Comparison of ENCODE assay signal across 11 cellular contexts in the genomic region with DNA sequence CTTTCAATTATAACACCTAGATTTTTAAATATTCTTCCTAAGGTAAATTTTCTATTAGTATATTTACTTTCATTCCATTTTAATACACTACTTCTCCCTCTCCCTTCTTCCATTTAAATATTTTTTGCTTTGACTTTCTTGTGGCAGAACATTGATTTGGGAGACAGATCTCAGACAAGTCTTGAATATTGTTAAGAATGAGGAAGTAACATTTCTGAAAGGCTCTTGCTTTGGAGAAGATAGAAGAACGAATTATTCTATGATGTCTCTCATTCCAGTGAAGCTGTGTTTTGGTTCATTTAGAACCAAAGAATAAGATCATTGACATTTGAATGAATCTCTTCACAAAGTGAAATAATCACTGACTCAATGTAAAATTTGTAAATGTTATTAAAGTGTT. TPM values are rescaled to one million over a fixed set of nuclear protein-coding genes. Genes with fewer than 3 reads are reported as not detected.
A peak's percentile ranks its signal among the peaks of the same experiment; 100 is the strongest.
DNase-seq lines count a peak whose midpoint lies in the region; ATAC-seq, FAIRE-seq and TF ChIP-seq lines count a peak whose summit lies in the region.
"Had no signal": no experiment of that assay in that cellular context is flagged by ENCODE, and none has a peak within 500 bp of the region (broad histone marks: within the 10 kb centered on the region; RNA-seq: fewer than 3 reads in every experiment).

No MANE protein-coding gene starts in this region.

- peaks cover 61% of the 10 kb centered on the region for H3K79me2 ChIP-seq in HepG2 (ENCODE audit: insufficient read depth, low read length)
- peaks cover 70% of the 10 kb centered on the region for H3K79me2 ChIP-seq in fibroblast of lung (ENCODE audit: control insufficient read depth, insufficient read depth, low read length)

- H3K9me3 ChIP-seq in HepG2 (ENCODE audit: low read length): no peaks in the 10 kb centered on the region
- H3K9me3 ChIP-seq in right lobe of liver: no peaks in the 10 kb centered on the region
- H3K9me3 ChIP-seq in fibroblast of lung (ENCODE audit: control insufficient read depth, insufficient read depth, low read depth, low read length): no peaks in the 10 kb centered on the region
- no peaks in the 10 kb centered on the region for H3K9me3 ChIP-seq in thoracic aorta
- H3K9me3 ChIP-seq in tibial artery: no peaks in the 10 kb centered on the region

- peak overlapping the region; percentile 15; the same call in 1 of the 2 replicates for H3K9ac ChIP-seq in HepG2 (ENCODE audit: insufficient read depth, low read depth, low read length)
- H3K9ac ChIP-seq in fibroblast of lung (ENCODE audit: insufficient read depth, low read length): no peak overlapping the region

- FAIRE-seq in HepG2 (lab: Jason Lieb, UNC): no peak

- H3K4me3 ChIP-seq in HepG2 (replicated peaks in 1 of 3; ENCODE audit: insufficient read depth in 1 of 3, low read depth in 2 of 3, low read length in 3 of 3): peak overlapping the region in 1 of 3 experiments; percentile 96; a peak in 2 of 6 replicates
- H3K4me3 ChIP-seq in right lobe of liver: no peak overlapping the region
- H3K4me3 ChIP-seq in fibroblast of lung (replicated peaks in 1 of 4; ENCODE audit: control extremely low read depth in 1 of 4, insufficient read depth in 1 of 4, low read depth in 3 of 4, low read length in 4 of 4): peak overlapping the region in 3 of 4 experiments; percentile 91 to 99 (median 94)
- peak overlapping the region; percentile 90 for H3K4me3 ChIP-seq in thoracic aorta
- no peak overlapping the region for H3K4me3 ChIP-seq in tibial artery

- CTCF ChIA-PET in HepG2 (lab: Yijun Ruan, JAX; ENCODE audit: low intra/inter-chr PET ratio, low total read pairs): no interaction called here

- H4K20me1 ChIP-seq in HepG2 (ENCODE audit: insufficient read depth, low read length) (peaks cover 44% of the 10 kb centered on the region), fibroblast of lung (ENCODE audit: control insufficient read depth, extremely low read depth, insufficient read depth, low read length) (peaks cover 6% of the 10 kb centered on the region)

- in situ Hi-C loops in HepG2 (cut with HindIII; ENCODE audit: extremely low pct_ligation_motif_present, low pct_unique_long_range_greater_than_20kb): no loop called here

- ATAC-seq in HepG2 (no peak), right lobe of liver (no peak), thoracic aorta (ENCODE audit: insufficient number of reproducible peaks, low FRiP score, low read depth) (no peak), GM18870 (IDR thresholded peaks at IDR 0.05; ENCODE audit: unreplicated experiment) (no peak), GM19463 (IDR thresholded peaks at IDR 0.05; ENCODE audit: unreplicated experiment) (no peak)

- H3K4me1 ChIP-seq in HepG2 (ENCODE audit: insufficient read depth, low read length) (peaks cover 48% of the 10 kb centered on the region), right lobe of liver (peaks cover 0 to 23% (median 8%) of the 10 kb centered on the region in 4 donors), fibroblast of lung (ENCODE audit: control insufficient read depth, extremely low read depth, insufficient read depth, low read length) (no peaks in the 10 kb centered on the region), thoracic aorta (ENCODE audit: control insufficient read depth in 1 of 2, low read depth in 2 of 2) (peaks cover 29 to 32% of the 10 kb centered on the region in 2 donors), tibial artery (peaks cover 0 to 64% (median 33%) of the 10 kb centered on the region in 4 donors)

- H3K27ac ChIP-seq in HepG2 (ENCODE audit: extremely low read length, insufficient read depth, low read length) (no peak overlapping the region), right lobe of liver (no peak overlapping the region), fibroblast of lung (ENCODE audit: insufficient read depth, low read length) (peak overlapping the region; percentile 2), thoracic aorta (peak overlapping the region in 1 of 2 donors; percentile 95), tibial artery (peak overlapping the region in 1 of 2 donors; percentile 95)

- BruUV-seq in HepG2 (replicated peaks; lab: Mats Ljungman, UMichigan): no TSS peak

- TF ChIP-seq POLR2A in HepG2 (IDR thresholded peaks at IDR 0.05; ENCODE audit: insufficient read depth in 1 of 2, low read depth in 2 of 2, low read length in 2 of 2) (no peak), right lobe of liver (IDR thresholded peaks at IDR 0.05) (no peak)

- H3K36me3 ChIP-seq in HepG2 (replicated peaks in 1 of 2; ENCODE audit: control insufficient read depth in 1 of 2, insufficient read depth in 2 of 2, low read length in 2 of 2) (peaks cover 0 to 3% of the 10 kb centered on the region in 2 experiments; a peak in 4 of 5 replicates), right lobe of liver (no peaks in the 10 kb centered on the region), fibroblast of lung (ENCODE audit: control insufficient read depth, insufficient read depth, low read length) (no peaks in the 10 kb centered on the region), thoracic aorta (no peaks in the 10 kb centered on the region), tibial artery (no peaks in the 10 kb centered on the region)

- peak overlapping the region; percentile 87 for H3K4me2 ChIP-seq in HepG2 (ENCODE audit: low read depth, low read length)
- peak overlapping the region; percentile 51 for H3K4me2 ChIP-seq in fibroblast of lung (ENCODE audit: extremely low read depth, insufficient read depth, low read length)

- TF ChIP-seq CTCF in HepG2 (CRISPR knock-in tag; IDR thresholded peaks at IDR 0.05) (no peak), right lobe of liver (IDR thresholded peaks at IDR 0.05) (no peak), fibroblast of lung (conservative IDR thresholded peaks at IDR 0.05 in 1 of 2, IDR thresholded peaks at IDR 0.05 in 1 of 2; ENCODE audit: low read depth in 1 of 2, low read length in 2 of 2) (no peak), thoracic aorta (IDR thresholded peaks at IDR 0.05) (no peak), tibial artery (IDR thresholded peaks at IDR 0.05) (no peak)

- no peak for TF ChIP-seq RAD21 in HepG2 (CRISPR knock-in tag; IDR thresholded peaks at IDR 0.05)

- TF ChIP-seq EP300 in HepG2 (IDR thresholded peaks at IDR 0.05; ENCODE audit: low read depth in 2 of 2, low read length in 2 of 2) (no peak), HepG2 (CRISPR knock-in tag; IDR thresholded peaks at IDR 0.05; ENCODE audit: borderline replicate concordance) (no peak)

- 80% methylated on average over 1 of the region's 1 CpG for WGBS in HepG2 (ENCODE audit: low lambda C conversion rate)
- WGBS in right lobe of liver (ENCODE audit: insufficient coverage, low coverage, low lambda C conversion rate, missing lambda C conversion rate): 38% methylated on average over 1 of the region's 1 CpG

- no peaks in the 10 kb centered on the region; a peak in 1 of 5 replicates for H3K27me3 ChIP-seq in HepG2 (ENCODE audit: control insufficient read depth in 1 of 2, insufficient read depth in 2 of 2, low read length in 2 of 2)
- no peaks in the 10 kb centered on the region for H3K27me3 ChIP-seq in right lobe of liver
- no peaks in the 10 kb centered on the region for H3K27me3 ChIP-seq in fibroblast of lung (ENCODE audit: control insufficient read depth, insufficient read depth, low read length)
- H3K27me3 ChIP-seq in thoracic aorta (replicated peaks; ENCODE audit: insufficient read depth): no peaks in the 10 kb centered on the region
- no peaks in the 10 kb centered on the region for H3K27me3 ChIP-seq in tibial artery

- intact Hi-C loops in HepG2 (cut with micrococcal nuclease; ENCODE audit: unreplicated experiment): loop anchor here (10.0 kb wide), 1 partner anchor 122 kb away; a partner anchor contains a TSS
- intact Hi-C loops in right lobe of liver (cut with DNase I): no loop called here
- intact Hi-C loops in tibial artery (cut with DNase I; ENCODE audit: low total_unique reads): no loop called here

- DNase-seq in HepG2 (ENCODE audit: low spot score) (no peak), right lobe of liver (no peak), fibroblast of lung (ENCODE audit: low read depth in 2 of 2) (no peak), thoracic aorta (ENCODE audit: low spot score) (no peak), tibial artery (no peak)
- DNase-seq: DMS79, KG1, NCI-H526 had no signal

- H2AFZ ChIP-seq in HepG2 (ENCODE audit: low read length) (no peak overlapping the region), fibroblast of lung (ENCODE audit: low read length) (no peak overlapping the region)

- POLR2A ChIA-PET in HepG2 (lab: Yijun Ruan, JAX): interaction anchor here (0.9 kb wide), 1 partner anchor 74 kb away, joined by 3 read pairs; a partner anchor contains a TSS

RNA-seq across cellular contexts. Expression of a gene that starts 2.4 kb away (rescaled TPM):
- total RNA-seq in HepG2 (2016; rRNA removed; fragmentation: Illumina TruSeq; extraction: Trizol) (98.4 and 197 TPM in 2 replicates), right lobe of liver (10 to 100 TPM; 33.2 to 53.6 (median 45.0) TPM), fibroblast of lung (128 and 174 TPM in 2 replicates), thoracic aorta (100 to 1,000 TPM in 1 of 2 donors, 10 to 100 TPM in 1; 90.6 to 188 TPM)
- 39.9 and 42.6 TPM in 2 replicates for total RNA-seq in HepG2 (2016; cell fraction: cytosol; rRNA removed; fragmentation: Illumina TruSeq; extraction: Trizol; ENCODE audit: low read depth)
- 105 and 199 TPM in 2 replicates for total RNA-seq in HepG2 (2016; cell fraction: insoluble cytoplasmic fraction; rRNA removed; fragmentation: Illumina TruSeq; extraction: Trizol)
- total RNA-seq in HepG2 (2016; cell fraction: membrane; rRNA removed; fragmentation: Illumina TruSeq; extraction: Trizol): 75.1 and 87.0 TPM in 2 replicates
- 88.7 and 109 TPM in 2 replicates for total RNA-seq in HepG2 (2016; cell fraction: nucleus; rRNA removed; fragmentation: Illumina TruSeq; extraction: Trizol)
- polyA plus RNA-seq in HepG2 (2011; rRNA removed) (53.3 and 59.4 TPM in 2 replicates), fibroblast of lung (70.0 and 75.7 TPM in 2 replicates)
- polyA plus RNA-seq in HepG2 (2011; cell fraction: cytosol; rRNA removed): 26.3 and 39.4 TPM in 2 replicates
- polyA plus RNA-seq in HepG2 (2011; cell fraction: nucleus; rRNA removed): 13.6 and 18.8 TPM in 2 replicates
- 81.4 and 82.2 TPM in 2 replicates for polyA plus RNA-seq in HepG2 (2012)
- 5.4 and 6.1 TPM in 2 replicates for polyA plus RNA-seq in HepG2 (2016; cell fraction: cytosol; fragmentation: Illumina TruSeq; extraction: Trizol; ENCODE audit: low read depth)
- 118 and 125 TPM in 2 replicates for polyA plus RNA-seq in HepG2 (2016; cell fraction: insoluble cytoplasmic fraction; fragmentation: Illumina TruSeq; extraction: Trizol; ENCODE audit: low read depth)
- 26.7 and 34.8 TPM in 2 replicates for polyA plus RNA-seq in HepG2 (2016; cell fraction: membrane; fragmentation: Illumina TruSeq; extraction: Trizol; ENCODE audit: low read depth)
- 70.2 and 75.8 TPM in 2 replicates for polyA plus RNA-seq in HepG2 (2016; cell fraction: nucleus; fragmentation: Illumina TruSeq; extraction: Trizol; ENCODE audit: insufficient read depth, low read depth)
- polyA minus RNA-seq in HepG2 (2011; rRNA and poly(A)+ RNA removed; ENCODE audit: low replicate concordance): 71.9 and 212 TPM in 2 replicates
- polyA minus RNA-seq in HepG2 (2011; cell fraction: cytosol; rRNA and poly(A)+ RNA removed): 213 and 224 TPM in 2 replicates
- polyA minus RNA-seq in HepG2 (2011; cell fraction: nucleus; rRNA and poly(A)+ RNA removed): 106 and 141 TPM in 2 replicates
- polyA plus RNA-seq in PFSK-1 (2012; ENCODE audit: insufficient read length, low read depth): 96.8 TPM
- 65.5 and 66.1 TPM in 2 replicates for polyA plus RNA-seq in fibroblast of lung (2012)
- polyA minus RNA-seq in fibroblast of lung (ENCODE audit: low replicate concordance): 12.4 and 12.5 TPM in 2 replicates

Comparison
In these comparisons a context has a peak if more than half of its experiments do, and no peak if none do; other contexts are left out.
1. H3K4me3 ChIP-seq: peak in fibroblast of lung (3 of 4) and thoracic aorta (single experiment); none in right lobe of liver (0 of 3) and tibial artery (0 of 2).